ENCODE assay signal across 8 cellular contexts in the genomic region with DNA sequence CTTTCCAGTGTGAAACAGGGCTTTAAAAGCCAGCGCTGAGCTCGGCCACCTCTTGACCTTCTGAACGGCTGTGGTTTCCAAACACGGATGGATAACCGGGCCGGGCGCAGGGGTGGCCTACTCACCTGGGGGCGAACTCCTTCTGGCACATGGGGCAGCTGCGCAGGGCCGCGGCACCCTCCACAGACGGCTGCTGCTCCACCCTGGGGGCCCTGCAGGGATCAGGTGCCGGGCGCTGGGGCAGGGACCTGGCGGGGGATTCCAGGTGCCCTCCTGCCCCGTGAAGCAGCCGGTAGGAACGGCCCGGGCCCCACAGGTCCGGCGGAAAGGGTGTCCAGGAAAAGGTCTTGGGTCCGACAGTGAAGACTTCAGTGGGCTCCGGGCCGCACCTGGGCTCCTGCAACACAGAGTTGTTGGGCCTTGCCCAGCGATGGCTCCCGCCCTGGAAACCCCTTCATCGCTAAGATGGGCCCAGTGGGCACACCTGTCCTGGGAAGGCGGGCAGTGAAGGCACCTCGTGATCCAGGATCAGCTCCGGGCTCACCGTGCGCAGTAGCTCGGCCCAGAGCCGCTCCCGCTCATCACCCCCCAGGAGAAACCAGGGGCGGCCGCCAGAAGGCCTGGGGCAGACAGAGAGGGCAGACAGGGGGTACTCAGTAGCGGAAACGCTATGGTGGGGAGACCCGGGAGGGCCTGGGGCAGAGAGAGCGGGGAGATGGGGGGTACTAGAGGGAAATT. TPM values are rescaled to one million over a fixed set of nuclear protein-coding genes. Genes with fewer than 3 reads are reported as not detected.
DNase-seq lines count a peak whose midpoint lies in the region; ATAC-seq and TF ChIP-seq lines count a peak whose summit lies in the region.

No MANE protein-coding gene starts in this region.

- in situ Hi-C loops in astrocyte of the spinal cord (cut with HindIII; ENCODE audit: low sequenced_read_pairs) = loop anchor here (10.0 kb wide), 1 partner anchor 181 kb away; no protein-coding TSS in a partner anchor

- no peaks in the 10 kb centered on the region for H3K9me3 ChIP-seq in cardiac muscle cell (ENCODE audit: low read depth)
- no peaks in the 10 kb centered on the region for H3K9me3 ChIP-seq in lower lobe of right lung
- H3K9me3 ChIP-seq in vagina = no peaks in the 10 kb centered on the region

- peak overlapping the region; percentile 69 for H3K4me3 ChIP-seq in cardiac muscle cell
- H3K4me3 ChIP-seq in astrocyte of the spinal cord (ENCODE audit: low read depth, low read length) = peak overlapping the region; percentile 51
- H3K4me3 ChIP-seq in lower lobe of right lung = peak overlapping the region; percentile 72
- H3K4me3 ChIP-seq in vagina = peak overlapping the region; percentile 58 to 69

- no peak for TF ChIP-seq CTCF in cardiac muscle cell (IDR thresholded peaks at IDR 0.05; ENCODE audit: low read depth, low read length)
- TF ChIP-seq CTCF in astrocyte of the spinal cord (IDR thresholded peaks at IDR 0.05; ENCODE audit: low read depth, low read length) = no peak
- TF ChIP-seq CTCF in lower lobe of right lung (IDR thresholded peaks at IDR 0.05) = no peak
- TF ChIP-seq CTCF in vagina (IDR thresholded peaks at IDR 0.05) = no peak

- H3K27ac ChIP-seq in cardiac muscle cell (peak overlapping the region; percentile 13), lower lobe of right lung (peak overlapping the region; percentile 92), vagina (peak overlapping the region; percentile 93)

- DNase-seq in cardiac muscle cell (ENCODE audit: low read depth in 1 of 2, low spot score in 1 of 2) (no peak), left cardiac atrium (no peak), astrocyte of the spinal cord (ENCODE audit: low read depth, low spot score) (no peak), lower lobe of right lung (no peak), vagina (ENCODE audit: extremely low spot score in 2 of 2) (no peak), midbrain (lab: John Stamatoyannopoulos, UW) (no peak), OCI-M1 (lab: John Stamatoyannopoulos, UW) (no peak)

- H3K27me3 ChIP-seq in cardiac muscle cell = no peaks in the 10 kb centered on the region
- H3K27me3 ChIP-seq in lower lobe of right lung (ENCODE audit: low read depth) = no peaks in the 10 kb centered on the region
- no peaks in the 10 kb centered on the region for H3K27me3 ChIP-seq in vagina

- H3K36me3 ChIP-seq in cardiac muscle cell (no peaks in the 10 kb centered on the region), lower lobe of right lung (no peaks in the 10 kb centered on the region), vagina (no peaks in the 10 kb centered on the region)

- H3K4me1 ChIP-seq in cardiac muscle cell (ENCODE audit: low read depth) (peaks cover 44% of the 10 kb centered on the region), lower lobe of right lung (peaks cover 61% of the 10 kb centered on the region), vagina (peaks cover 63% of the 10 kb centered on the region)

- ATAC-seq in left cardiac atrium = no peak
- no peak for ATAC-seq in lower lobe of right lung
- no peak for ATAC-seq in GM19452 (IDR thresholded peaks at IDR 0.05; ENCODE audit: unreplicated experiment)

- intact Hi-C loops in left cardiac atrium (cut with DNase I) = loop anchor here in 1 of 2 donors (2.0 to 10.0 kb wide), 2 partner anchors 121 to 187 kb away; no protein-coding TSS in a partner anchor
- intact Hi-C loops in lower lobe of right lung (cut with DNase I) = no loop called here
- intact Hi-C loops in vagina (cut with DNase I) = loop anchor here (2.0 to 10.0 kb wide), 2 partner anchors 187 to 351 kb away; no protein-coding TSS in a partner anchor

- no peak for TF ChIP-seq POLR2A in vagina (IDR thresholded peaks at IDR 0.05)

RNA-seq across cellular contexts. Expression of a gene that starts 0.9 kb away (rescaled TPM):
- total RNA-seq in cardiac muscle cell (109 and 130 TPM in 2 replicates), left cardiac atrium (10 to 100 TPM; 35.4 to 41.4 TPM), lower lobe of right lung (50.9 TPM), vagina (92.3 TPM)
- polyA plus RNA-seq in cardiac muscle cell = 188 and 219 TPM in 2 replicates

RNA-seq across cellular contexts. Expression of a gene that starts 34.4 kb away (rescaled TPM):
- total RNA-seq in cardiac muscle cell = 25.2 and 31.9 TPM in 2 replicates
- 2.7 and 5.2 TPM in 2 replicates for polyA plus RNA-seq in cardiac muscle cell
- 10 to 100 TPM; 47.1 to 66.9 TPM for total RNA-seq in left cardiac atrium
- 90.0 TPM for total RNA-seq in lower lobe of right lung
- 53.8 TPM for total RNA-seq in vagina

Comparison
In these comparisons a context has a peak if more than half of its experiments do, and no peak if none do; other contexts are left out.
1. H3K27ac ChIP-seq: peak in every context shown above with its lines; median percentile 93 in vagina; 92 in lower lobe of right lung; 13 in cardiac muscle cell.